Comparison of ENCODE assay signal across 11 cellular contexts in genomic region chr11:86999859-87000753, GRCh38. TPM values are rescaled to one million over a fixed set of nuclear protein-coding genes. Genes with fewer than 3 reads are reported as not detected.
A peak's percentile ranks its signal among the peaks of the same experiment; 100 is the strongest.
DNase-seq lines count a peak whose midpoint lies in the region; ATAC-seq and TF ChIP-seq lines count a peak whose summit lies in the region.
"Had no signal": no experiment of that assay in that cellular context is flagged by ENCODE, and none has a peak within 500 bp of the region (broad histone marks: within the 10 kb centered on the region; RNA-seq: fewer than 3 reads in every experiment).

No MANE protein-coding gene starts in this region.

- no peak for ATAC-seq in GM19351 (IDR thresholded peaks at IDR 0.05; ENCODE audit: unreplicated experiment)
- ATAC-seq in HG03442 (IDR thresholded peaks at IDR 0.05; ENCODE audit: unreplicated experiment): no peak

- no peak overlapping the region for H2BK5ac ChIP-seq in mesenchymal stem cell (ENCODE audit: low read depth, low read length, poor library complexity, severe bottlenecking)

- H2BK15ac ChIP-seq in mesenchymal stem cell (ENCODE audit: low read depth, poor library complexity, severe bottlenecking): no peak overlapping the region

- no peak overlapping the region for H3K9ac ChIP-seq in mesenchymal stem cell (ENCODE audit: low read length)
- H3K9ac ChIP-seq: BLaER1 had no signal

- H3K27me3 ChIP-seq in mesenchymal stem cell (ENCODE audit: control insufficient read depth in 1 of 2, insufficient read depth in 1 of 2, low read length in 2 of 2): no peaks in the 10 kb centered on the region
- H3K27me3 ChIP-seq: BLaER1 had no signal

- H4K8ac ChIP-seq in mesenchymal stem cell (ENCODE audit: low read length): peak overlapping the region; percentile 49

- H3K23ac ChIP-seq in mesenchymal stem cell (ENCODE audit: low read length in 2 of 2): no peak overlapping the region

- peak overlapping the region; percentile 28 to 47 for H3K18ac ChIP-seq in mesenchymal stem cell (ENCODE audit: low read depth in 1 of 2, low read length in 2 of 2)

- no peaks in the 10 kb centered on the region for H3K79me1 ChIP-seq in mesenchymal stem cell (replicated peaks; ENCODE audit: low read length, poor library complexity, severe bottlenecking)

- 59% methylated on average over 3 of the region's 5 CpGs for WGBS in mesenchymal stem cell

- H3K36me3 ChIP-seq in mesenchymal stem cell (ENCODE audit: control insufficient read depth in 1 of 2, insufficient read depth in 2 of 2, low read depth in 1 of 2, low read length in 2 of 2): no peaks in the 10 kb centered on the region
- H3K36me3 ChIP-seq: BLaER1 had no signal

- DNase-seq in LoVo (ENCODE audit: low spot score): peak; percentile 18
- peak; percentile 30 for DNase-seq in cerebellar cortex (ENCODE audit: low spot score)
- DNase-seq in mesenchymal stem cell: peak; percentile 60
- DNase-seq in retina: no peak
- no peak for DNase-seq in activated CD4-positive, alpha-beta T cell treated with anti-CD3 and anti-CD28 coated beads, Interleukin-2, amount 50 U/mL, for 4 hours
- DNase-seq: activated CD4-positive, alpha-beta T cell treated with anti-CD3 and anti-CD28 coated beads, Interleukin-2, amount 10 ng/mL, durations not matched to agents 24 days and 14 days; stimulated activated naive CD4-positive, alpha-beta T cell treated with Interleukin-2 at 50 U/mL for 16 hours had no signal

- TF ChIP-seq CTCF in C4-2B (conservative IDR thresholded peaks at IDR 0.05): no peak

- no peak overlapping the region for H3K14ac ChIP-seq in mesenchymal stem cell (ENCODE audit: low read length in 2 of 2)

- H3K4ac ChIP-seq in mesenchymal stem cell (ENCODE audit: low read depth in 1 of 2, low read length in 2 of 2): no peak overlapping the region

- H4K91ac ChIP-seq in mesenchymal stem cell (ENCODE audit: low read length): no peak overlapping the region

- H2BK120ac ChIP-seq in mesenchymal stem cell (ENCODE audit: low read depth, low read length): peak overlapping the region; percentile 6

- H3K27ac ChIP-seq in C4-2B: peak overlapping the region; percentile 65; the same call in 1 of the 2 replicates
- no peak overlapping the region for H3K27ac ChIP-seq in mesenchymal stem cell (ENCODE audit: low read length, poor library complexity, severe bottlenecking)
- H3K27ac ChIP-seq: BLaER1 had no signal

- H2AK5ac ChIP-seq in mesenchymal stem cell (ENCODE audit: low read length, severe bottlenecking): no peak overlapping the region

- no peaks in the 10 kb centered on the region for H3K9me3 ChIP-seq in mesenchymal stem cell (ENCODE audit: control insufficient read depth, low read length)
- H3K9me3 ChIP-seq: BLaER1 had no signal

- H3K4me2 ChIP-seq in mesenchymal stem cell (ENCODE audit: low read length, poor library complexity, severe bottlenecking): no peak overlapping the region
- H3K4me2 ChIP-seq: BLaER1 had no signal

- peak overlapping the region; percentile 4 to 52 for H2BK12ac ChIP-seq in mesenchymal stem cell (ENCODE audit: low read length in 2 of 2)

- H3K4me1 ChIP-seq in mesenchymal stem cell (ENCODE audit: control insufficient read depth, insufficient read depth, low read depth, low read length): no peaks in the 10 kb centered on the region
- H3K4me1 ChIP-seq: BLaER1 had no signal

- no peak overlapping the region for H2AFZ ChIP-seq in mesenchymal stem cell (ENCODE audit: low read depth, low read length)

- H3K4me3 ChIP-seq in mesenchymal stem cell (ENCODE audit: insufficient read depth in 1 of 2, low read depth in 1 of 2, low read length in 2 of 2): no peak overlapping the region
- H3K4me3 ChIP-seq: BLaER1 had no signal

RNA-seq across cellular contexts. Expression of gene TMEM135, which starts 37.6 kb away (rescaled TPM):
- polyA plus RNA-seq in mesenchymal stem cell (2013, experiment 1 of 2): 27.5 TPM
- 31.6 TPM for polyA plus RNA-seq in mesenchymal stem cell (2013, experiment 2 of 2)

RNA-seq across cellular contexts. Expression of gene FZD4, which starts 44.9 kb away (rescaled TPM):
- 3.3 TPM for polyA plus RNA-seq in mesenchymal stem cell (2013, experiment 1 of 2)
- polyA plus RNA-seq in mesenchymal stem cell (2013, experiment 2 of 2): 3.2 TPM

Comparison
In these comparisons a context has a peak if more than half of its experiments do, and no peak if none do; other contexts are left out.
1. DNase-seq: peak in LoVo (single experiment), cerebellar cortex (single experiment) and mesenchymal stem cell (single experiment); none in retina (single experiment) and activated CD4-positive, alpha-beta T cell treated with anti-CD3 and anti-CD28 coated beads, Interleukin-2, amount 50 U/mL, for 4 hours (0 of 2).